12 cellular contexts compared by ENCODE assay signal in genomic region chr3:11559816-11560633, GRCh38.
DNase-seq lines count a peak whose midpoint lies in the region; ATAC-seq and TF ChIP-seq lines count a peak whose summit lies in the region.
"Had no signal": no experiment of that assay in that cellular context is flagged by ENCODE, and none has a peak within 500 bp of the region (broad histone marks: within the 10 kb centered on the region; RNA-seq: fewer than 3 reads in every experiment).

No MANE protein-coding gene starts in this region.

- no peak overlapping the region for H3K4me3 Mint-ChIP-seq in T-helper 2 cell treated with Interferon-gamma antibody and Interleukin-4, amounts not matched to agents 5 μg/mL and 100 μg/mL, for 36 hours

- H3K4me3 ChIP-seq in coronary artery (no peak overlapping the region), mesenchymal stem cell (ENCODE audit: insufficient read depth in 1 of 2, low read depth in 1 of 2, low read length in 2 of 2) (no peak overlapping the region), testis (no peak overlapping the region)

- H2BK15ac ChIP-seq in mesenchymal stem cell (ENCODE audit: low read depth, poor library complexity, severe bottlenecking) = peak overlapping the region; percentile 45

- peaks cover 33% of the 10 kb centered on the region for H3K36me3 Mint-ChIP-seq in T-helper 2 cell treated with Interferon-gamma antibody and Interleukin-4, amounts not matched to agents 5 μg/mL and 100 μg/mL, for 36 hours (ENCODE audit: low read depth)

- H4K91ac ChIP-seq in mesenchymal stem cell (ENCODE audit: low read length) = peak overlapping the region; percentile 43

- H2BK120ac ChIP-seq in mesenchymal stem cell (ENCODE audit: low read depth, low read length) = no peak overlapping the region

- no peaks in the 10 kb centered on the region for H3K27me3 ChIP-seq in mesenchymal stem cell (ENCODE audit: control insufficient read depth in 1 of 2, insufficient read depth in 1 of 2, low read length in 2 of 2)
- H3K27me3 ChIP-seq in testis = no peaks in the 10 kb centered on the region

- no peak overlapping the region for H3K14ac ChIP-seq in mesenchymal stem cell (ENCODE audit: low read length in 2 of 2)

- peak overlapping the region; percentile 19 for H4K8ac ChIP-seq in mesenchymal stem cell (ENCODE audit: low read length)

- H3K9ac ChIP-seq in mesenchymal stem cell (ENCODE audit: low read length) = no peak overlapping the region

- H3K79me1 ChIP-seq in mesenchymal stem cell (replicated peaks; ENCODE audit: low read length, poor library complexity, severe bottlenecking) = peaks cover 34% of the 10 kb centered on the region

- H2BK5ac ChIP-seq in mesenchymal stem cell (ENCODE audit: low read depth, low read length, poor library complexity, severe bottlenecking) = no peak overlapping the region

- TF ChIP-seq CTCF in coronary artery (IDR thresholded peaks at IDR 0.05) = no peak
- TF ChIP-seq CTCF in testis (IDR thresholded peaks at IDR 0.05) = no peak

- ATAC-seq in HG03520 (IDR thresholded peaks at IDR 0.05; ENCODE audit: unreplicated experiment) (no peak), HG03442 (IDR thresholded peaks at IDR 0.05; ENCODE audit: unreplicated experiment) (no peak)

- H3K18ac ChIP-seq in mesenchymal stem cell (ENCODE audit: low read depth in 1 of 2, low read length in 2 of 2) = peak overlapping the region; percentile 8 to 72

- no peaks in the 10 kb centered on the region for H3K27me3 Mint-ChIP-seq in T-helper 2 cell treated with Interferon-gamma antibody and Interleukin-4, amounts not matched to agents 5 μg/mL and 100 μg/mL, for 36 hours (ENCODE audit: low read depth)

- TF ChIP-seq POLR2A in testis (IDR thresholded peaks at IDR 0.05) = no peak

- H3K27ac ChIP-seq in coronary artery = peak overlapping the region; percentile 36 to 73
- no peak overlapping the region for H3K27ac ChIP-seq in mesenchymal stem cell (ENCODE audit: low read length, poor library complexity, severe bottlenecking)
- peak overlapping the region; percentile 5 to 53 for H3K27ac ChIP-seq in testis

- no peaks in the 10 kb centered on the region for H3K9me3 ChIP-seq in mesenchymal stem cell (ENCODE audit: control insufficient read depth, low read length)
- H3K9me3 ChIP-seq in testis = no peaks in the 10 kb centered on the region

- H3K4ac ChIP-seq in mesenchymal stem cell (ENCODE audit: low read depth in 1 of 2, low read length in 2 of 2) = peak overlapping the region in 1 of 2 experiments; percentile 1

- H3K4me1 Mint-ChIP-seq in T-helper 2 cell treated with Interferon-gamma antibody and Interleukin-4, amounts not matched to agents 5 μg/mL and 100 μg/mL, for 36 hours (ENCODE audit: low read depth) = peaks cover 2% of the 10 kb centered on the region

- 91% methylated on average over 14 of the region's 15 CpGs for WGBS in mesenchymal stem cell
- WGBS in testis, 2 donors = 61 to 63% methylated on average over 14 to 15 of the region's 15 CpGs

- no peak for DNase-seq in T-helper 2 cell treated with Interferon-gamma antibody and Interleukin-4, amounts not matched to agents 5 μg/mL and 100 μg/mL, for 36 hours (ENCODE audit: low spot score)
- DNase-seq in T-helper 2 cell = no peak
- no peak for DNase-seq in coronary artery (ENCODE audit: low spot score)
- no peak for DNase-seq in mesenchymal stem cell
- DNase-seq in testis = no peak
- DNase-seq in NCI-H510A (lab: John Stamatoyannopoulos, UW) = no peak
- DNase-seq: DMS53; effector CD4-positive, alpha-beta T cell; NCI-H2081; stimulated activated CD4-positive, alpha-beta T cell treated with anti-CD3 and anti-CD28 coated beads, Interleukin-4, amount 100 ng/mL, for 4 hours had no signal

- intact Hi-C loops in testis (cut with DNase I; ENCODE audit: low total_unique reads) = no loop called here

- peaks cover 65% of the 10 kb centered on the region for H3K4me1 ChIP-seq in mesenchymal stem cell (ENCODE audit: control insufficient read depth, insufficient read depth, low read depth, low read length)
- peaks cover 40% of the 10 kb centered on the region for H3K4me1 ChIP-seq in testis

- H3K23ac ChIP-seq in mesenchymal stem cell (ENCODE audit: low read length in 2 of 2) = no peak overlapping the region

- no peak overlapping the region for H2AFZ ChIP-seq in mesenchymal stem cell (ENCODE audit: low read depth, low read length)

- H3K27ac Mint-ChIP-seq in T-helper 2 cell treated with Interferon-gamma antibody and Interleukin-4, amounts not matched to agents 5 μg/mL and 100 μg/mL, for 36 hours = peak overlapping the region; percentile 60

- peak overlapping the region; percentile 30 to 45 for H2BK12ac ChIP-seq in mesenchymal stem cell (ENCODE audit: low read length in 2 of 2)

- no peaks in the 10 kb centered on the region for H3K9me3 Mint-ChIP-seq in T-helper 2 cell treated with Interferon-gamma antibody and Interleukin-4, amounts not matched to agents 5 μg/mL and 100 μg/mL, for 36 hours

- H3K36me3 ChIP-seq in mesenchymal stem cell (ENCODE audit: control insufficient read depth in 1 of 2, insufficient read depth in 2 of 2, low read depth in 1 of 2, low read length in 2 of 2) = peaks cover 77 to 87% of the 10 kb centered on the region in 2 experiments
- no peaks in the 10 kb centered on the region for H3K36me3 ChIP-seq in testis (ENCODE audit: low read depth, missing control alignments)

- H2AK5ac ChIP-seq in mesenchymal stem cell (ENCODE audit: low read length, severe bottlenecking) = peak overlapping the region; percentile 10

- no peak overlapping the region for H3K4me2 ChIP-seq in mesenchymal stem cell (ENCODE audit: low read length, poor library complexity, severe bottlenecking)
